Comparison of ENCODE assay signal across 26 cellular contexts in the genomic region with DNA sequence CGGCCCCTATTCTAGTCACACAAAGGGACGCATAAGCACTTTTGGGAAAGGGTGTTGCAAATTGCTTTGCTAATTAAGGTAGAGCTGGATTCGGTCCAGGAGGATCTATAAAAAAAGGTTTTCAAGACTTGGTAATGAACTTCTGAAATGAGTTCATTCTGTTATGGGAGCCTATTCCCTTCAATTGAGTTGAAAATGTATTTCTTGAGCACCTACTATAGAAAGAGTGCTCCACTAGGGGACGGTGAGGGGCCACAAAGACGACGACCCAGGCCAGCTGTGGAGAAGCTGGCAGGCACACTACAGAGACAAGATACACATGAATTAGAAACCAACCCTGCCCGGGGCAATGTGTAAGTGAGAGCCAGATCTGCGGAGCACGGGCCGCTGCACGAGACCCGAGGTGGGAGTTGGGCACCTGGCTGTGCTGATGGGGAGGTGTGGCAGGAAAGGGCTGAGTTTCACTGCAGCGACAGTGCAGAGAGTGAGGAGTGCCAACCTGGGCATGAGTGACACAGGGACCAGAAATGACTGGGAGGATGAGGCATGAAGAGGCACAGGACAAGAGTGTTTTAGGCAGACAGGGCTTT. TPM values are rescaled to one million over a fixed set of nuclear protein-coding genes. Genes with fewer than 3 reads are reported as not detected.
DNase-seq lines count a peak whose midpoint lies in the region; ATAC-seq and TF ChIP-seq lines count a peak whose summit lies in the region.
"Had no signal": no experiment of that assay in that cellular context is flagged by ENCODE, and none has a peak within 500 bp of the region (broad histone marks: within the 10 kb centered on the region; RNA-seq: fewer than 3 reads in every experiment).

No MANE protein-coding gene starts in this region.

- no peaks in the 10 kb centered on the region for H3K27me3 ChIP-seq in OCI-LY1 (ENCODE audit: insufficient read depth, low read length)
- H3K27me3 ChIP-seq in upper lobe of right lung, result no peaks in the 10 kb centered on the region
- H3K27me3 ChIP-seq: SJSA1, upper lobe of left lung had no signal

- H3K9me3 ChIP-seq in OCI-LY1 (ENCODE audit: low read length) (no peaks in the 10 kb centered on the region), upper lobe of right lung (no peaks in the 10 kb centered on the region)
- H3K9me3 ChIP-seq: HAP-1, SJSA1, upper lobe of left lung had no signal

- H3K36me3 ChIP-seq in OCI-LY1 (ENCODE audit: insufficient read depth, low read length) (peaks cover 46% of the 10 kb centered on the region), upper lobe of right lung (no peaks in the 10 kb centered on the region)

- H3K4me3 Mint-ChIP-seq in mesothelial cell of epicardium, result no peak overlapping the region
- H3K4me3 Mint-ChIP-seq: activated CD4-positive, alpha-beta memory T cell treated with anti-CD3 and anti-CD28 coated beads for 36 hours; CD14-positive monocyte; natural killer cell had no signal

- peaks cover 6% of the 10 kb centered on the region for H3K36me3 Mint-ChIP-seq in mesothelial cell of epicardium
- H3K36me3 Mint-ChIP-seq: natural killer cell had no signal

- H3K79me2 ChIP-seq in OCI-LY1 (ENCODE audit: insufficient read depth, low read length), result 0 out of 2 replicates have a peak, but pooled peaks cover 2% of the 10 kb centered on the region

- H3K4me1 Mint-ChIP-seq in mesothelial cell of epicardium, result peaks cover 25% of the 10 kb centered on the region

- no peaks in the 10 kb centered on the region for H3K9me3 Mint-ChIP-seq in mesothelial cell of epicardium
- H3K9me3 Mint-ChIP-seq: activated CD4-positive, alpha-beta memory T cell treated with anti-CD3 and anti-CD28 coated beads for 36 hours; CD14-positive monocyte; natural killer cell had no signal

- H3K27ac ChIP-seq in OCI-LY1 (ENCODE audit: low read depth, low read length, poor library complexity, severe bottlenecking) (no peak overlapping the region), upper lobe of right lung (no peak overlapping the region)
- H3K27ac ChIP-seq: SJSA1, upper lobe of left lung had no signal

- peak overlapping the region; percentile 70 for H3K27ac Mint-ChIP-seq in mesothelial cell of epicardium
- H3K27ac Mint-ChIP-seq: activated CD4-positive, alpha-beta memory T cell treated with anti-CD3 and anti-CD28 coated beads for 36 hours had no signal

- intact Hi-C loops in left cardiac atrium (cut with DNase I) (no loop called here), Right ventricle myocardium superior (cut with DNase I) (no loop called here), upper lobe of right lung (cut with DNase I) (no loop called here), sciatic nerve (cut with DNase I) (no loop called here)

- H3K4me2 ChIP-seq in OCI-LY1 (ENCODE audit: low read length), result 0 out of 2 replicates have a peak overlapping the region, but pooled peaks have one; percentile 3

- no peaks in the 10 kb centered on the region for H4K20me1 ChIP-seq in OCI-LY1 (ENCODE audit: insufficient read depth, low read length)

- peak; percentile 13 for DNase-seq in left cardiac atrium
- no peak for DNase-seq in Right ventricle myocardium superior
- DNase-seq in mesothelial cell of epicardium (ENCODE audit: low spot score in 2 of 2, unreplicated experiment in 2 of 2), result no peak
- peak; percentile 46 for DNase-seq in upper lobe of right lung
- DNase-seq in sciatic nerve (ENCODE audit: low spot score), result no peak
- no peak for DNase-seq in effector CD4-positive, alpha-beta T cell
- DNase-seq in mucosa of gallbladder (ENCODE audit: low spot score), result no peak
- DNase-seq: activated CD4-positive, alpha-beta memory T cell treated with anti-CD3 and anti-CD28 coated beads for 36 hours; activated gamma-delta T cell; activated T-cell treated with anti-CD3 and anti-CD28 coated beads for 4 hours; effector CD8-positive, alpha-beta T cell; left ventricle myocardium superior; midbrain; natural killer cell; NCI-H524 treated with DMSO at 0.1 percent for 48 hours; stimulated activated CD4-positive, alpha-beta T cell treated with anti-CD3 and anti-CD28 coated beads, Interleukin-2, amount 100 ng/mL, for 48 hours; substantia nigra; upper lobe of left lung had no signal

- H3K4me1 ChIP-seq in OCI-LY1 (ENCODE audit: insufficient read depth, low read length, severe bottlenecking) (peaks cover 55% of the 10 kb centered on the region), upper lobe of right lung (peaks cover 8% of the 10 kb centered on the region)

- no peak overlapping the region for H2AFZ ChIP-seq in OCI-LY1 (ENCODE audit: low read length)

- no peak overlapping the region for H3K4me3 ChIP-seq in OCI-LY1 (ENCODE audit: low read depth, low read length, poor library complexity, severe bottlenecking)
- no peak overlapping the region for H3K4me3 ChIP-seq in upper lobe of right lung
- H3K4me3 ChIP-seq: HAP-1, K562, SJSA1, upper lobe of left lung had no signal

- no peaks in the 10 kb centered on the region for H3K27me3 Mint-ChIP-seq in mesothelial cell of epicardium (ENCODE audit: low read depth)
- H3K27me3 Mint-ChIP-seq: activated CD4-positive, alpha-beta memory T cell treated with anti-CD3 and anti-CD28 coated beads for 36 hours had no signal

- H3K9ac ChIP-seq in OCI-LY1 (ENCODE audit: low read length), result no peak overlapping the region

- H3F3A ChIP-seq in OCI-LY1 (ENCODE audit: insufficient read depth, low read length), result no peaks in the 10 kb centered on the region

- ATAC-seq in left cardiac atrium, result no peak
- no peak for ATAC-seq in Right ventricle myocardium superior (ENCODE audit: poor library complexity)
- ATAC-seq in upper lobe of right lung, result no peak
- ATAC-seq in sciatic nerve, result no peak
- ATAC-seq: activated CD4-positive, CD25-positive, alpha-beta regulatory T cell treated with anti-CD3 and anti-CD28 coated beads, Interleukin-2, amount 50 U/mL, for 24 hours; K562; left ventricle myocardium superior; natural killer cell had no signal

- TF ChIP-seq CTCF in OCI-LY1 (IDR thresholded peaks at IDR 0.05; ENCODE audit: low read length), result no peak
- no peak for TF ChIP-seq CTCF in mesothelial cell of epicardium (IDR thresholded peaks at IDR 0.05; ENCODE audit: unreplicated experiment)
- TF ChIP-seq CTCF in upper lobe of right lung (IDR thresholded peaks at IDR 0.05), result no peak

- no peaks in the 10 kb centered on the region for H3K9me2 ChIP-seq in OCI-LY1 (ENCODE audit: low read depth, low read length)

RNA-seq across cellular contexts. Expression of a gene that starts 5.3 kb away (rescaled TPM):
- total RNA-seq in left cardiac atrium (100 to 1,000 TPM; 183 to 203 TPM), Right ventricle myocardium superior (208 TPM), mesothelial cell of epicardium (79.0 to 79.6 TPM (median 79.4 TPM) in 3 replicates), upper lobe of right lung (40.6 TPM), sciatic nerve (32.7 TPM), mucosa of gallbladder (44.3 TPM)

RNA-seq across cellular contexts. Expression of a gene that starts 40.5 kb away (rescaled TPM):
- total RNA-seq in left cardiac atrium (10 to 100 TPM; 23.8 to 29.4 TPM), Right ventricle myocardium superior (44.2 TPM), mesothelial cell of epicardium (0.11 to 0.16 TPM in 2 of 3 replicates, not detected in the other), upper lobe of right lung (4.6 TPM), sciatic nerve (0.31 TPM), mucosa of gallbladder (0.26 TPM)
- total RNA-seq: activated CD4-positive, alpha-beta memory T cell treated with anti-CD3 and anti-CD28 coated beads for 36 hours; glomerular endothelial cell; HT1080; K562; natural killer cell had no signal

Comparison
In these comparisons a context has a peak if more than half of its experiments do, and no peak if none do; other contexts are left out.
1. DNase-seq: peak in left cardiac atrium (single experiment) and upper lobe of right lung (single experiment); none in Right ventricle myocardium superior (single experiment), mesothelial cell of epicardium (0 of 2), sciatic nerve (single experiment), effector CD4-positive, alpha-beta T cell (single experiment) and mucosa of gallbladder (single experiment).